Comparison of ENCODE assay signal across 8 cellular contexts in genomic region chr3:150385296-150386242, GRCh38. TPM values are rescaled to one million over a fixed set of nuclear protein-coding genes. Genes with fewer than 3 reads are reported as not detected.
DNase-seq lines count a peak whose midpoint lies in the region; ATAC-seq lines count a peak whose summit lies in the region.

No MANE protein-coding gene starts in this region.

- H3K27ac Mint-ChIP-seq in activated CD4-positive, alpha-beta memory T cell treated with anti-CD3 and anti-CD28 coated beads for 36 hours: peak overlapping the region; percentile 76
- no peak overlapping the region for H3K27ac Mint-ChIP-seq in activated CD4-positive, alpha-beta memory T cell treated with anti-CD3 and anti-CD28 coated beads, Interleukin-2, amount 10 ng/mL, durations not matched to agents 7 days and 5 days
- H3K27ac Mint-ChIP-seq in stimulated activated naive CD8-positive, alpha-beta T cell treated with anti-CD3 and anti-CD28 coated beads, Interleukin-15, amount 100 ng/mL, for 72 hours: peak overlapping the region; percentile 94 to 96

- DNase-seq in activated CD4-positive, alpha-beta memory T cell treated with anti-CD3 and anti-CD28 coated beads for 36 hours: peak; percentile 30
- DNase-seq in activated CD4-positive, alpha-beta memory T cell treated with anti-CD3 and anti-CD28 coated beads, Interleukin-2, amount 10 ng/mL, durations not matched to agents 7 days and 5 days: no peak
- peak in 2 of 3 experiments; percentile 16 to 26 for DNase-seq in activated CD8-positive, alpha-beta memory T cell treated with anti-CD3 and anti-CD28 coated beads for 48 hours (ENCODE audit: low read depth in 2 of 3, low spot score in 2 of 3)
- peak; percentile 37 to 59 for DNase-seq in stimulated activated naive CD8-positive, alpha-beta T cell treated with anti-CD3 and anti-CD28 coated beads, Interleukin-15, amount 100 ng/mL, for 72 hours
- no peak for DNase-seq in medulla oblongata (ENCODE audit: extremely low spot score)
- no peak for DNase-seq in iPS-NIHi7 (ENCODE audit: extremely low spot score)
- no peak for DNase-seq in GM03348 (ENCODE audit: low spot score)

- H3K4me1 Mint-ChIP-seq in activated CD4-positive, alpha-beta memory T cell treated with anti-CD3 and anti-CD28 coated beads for 36 hours (ENCODE audit: low read depth): peaks cover 24% of the 10 kb centered on the region
- peaks cover 25% of the 10 kb centered on the region for H3K4me1 Mint-ChIP-seq in activated CD4-positive, alpha-beta memory T cell treated with anti-CD3 and anti-CD28 coated beads, Interleukin-2, amount 10 ng/mL, durations not matched to agents 7 days and 5 days
- peaks cover 52% of the 10 kb centered on the region for H3K4me1 Mint-ChIP-seq in stimulated activated naive CD8-positive, alpha-beta T cell treated with anti-CD3 and anti-CD28 coated beads, Interleukin-15, amount 100 ng/mL, for 72 hours

- no peaks in the 10 kb centered on the region for H3K36me3 Mint-ChIP-seq in activated CD4-positive, alpha-beta memory T cell treated with anti-CD3 and anti-CD28 coated beads for 36 hours
- no peaks in the 10 kb centered on the region for H3K36me3 Mint-ChIP-seq in activated CD4-positive, alpha-beta memory T cell treated with anti-CD3 and anti-CD28 coated beads, Interleukin-2, amount 10 ng/mL, durations not matched to agents 7 days and 5 days (ENCODE audit: low read depth)

- CTCF ChIA-PET in activated CD4-positive, alpha-beta memory T cell treated with anti-CD3 and anti-CD28 coated beads for 36 hours (lab: Charles Lee): interaction anchor here (0.8 to 1.6 kb wide), 8 partner anchors 11 to 309 kb away, joined by 3 to 10 read pairs (median 4); no protein-coding TSS in a partner anchor
- CTCF ChIA-PET in activated CD4-positive, alpha-beta memory T cell treated with anti-CD3 and anti-CD28 coated beads, Interleukin-2, amount 10 ng/mL, durations not matched to agents 7 days and 5 days (lab: Charles Lee): interaction anchor here (1.0 to 1.5 kb wide), 4 partner anchors 10 to 105 kb away, joined by 3 to 6 read pairs (median 4); no protein-coding TSS in a partner anchor

- no peaks in the 10 kb centered on the region for H3K27me3 Mint-ChIP-seq in activated CD4-positive, alpha-beta memory T cell treated with anti-CD3 and anti-CD28 coated beads for 36 hours
- peaks cover 1% of the 10 kb centered on the region for H3K27me3 Mint-ChIP-seq in activated CD4-positive, alpha-beta memory T cell treated with anti-CD3 and anti-CD28 coated beads, Interleukin-2, amount 10 ng/mL, durations not matched to agents 7 days and 5 days
- H3K27me3 Mint-ChIP-seq in stimulated activated naive CD8-positive, alpha-beta T cell treated with anti-CD3 and anti-CD28 coated beads, Interleukin-15, amount 100 ng/mL, for 72 hours: no peaks in the 10 kb centered on the region

- peak overlapping the region; percentile 0 for H3K4me3 Mint-ChIP-seq in activated CD4-positive, alpha-beta memory T cell treated with anti-CD3 and anti-CD28 coated beads for 36 hours
- no peak overlapping the region for H3K4me3 Mint-ChIP-seq in activated CD4-positive, alpha-beta memory T cell treated with anti-CD3 and anti-CD28 coated beads, Interleukin-2, amount 10 ng/mL, durations not matched to agents 7 days and 5 days
- peak overlapping the region; percentile 80 to 82 for H3K4me3 Mint-ChIP-seq in stimulated activated naive CD8-positive, alpha-beta T cell treated with anti-CD3 and anti-CD28 coated beads, Interleukin-15, amount 100 ng/mL, for 72 hours

- H3K9me3 Mint-ChIP-seq in activated CD4-positive, alpha-beta memory T cell treated with anti-CD3 and anti-CD28 coated beads for 36 hours: no peaks in the 10 kb centered on the region
- no peaks in the 10 kb centered on the region for H3K9me3 Mint-ChIP-seq in activated CD4-positive, alpha-beta memory T cell treated with anti-CD3 and anti-CD28 coated beads, Interleukin-2, amount 10 ng/mL, durations not matched to agents 7 days and 5 days
- no peaks in the 10 kb centered on the region for H3K9me3 Mint-ChIP-seq in stimulated activated naive CD8-positive, alpha-beta T cell treated with anti-CD3 and anti-CD28 coated beads, Interleukin-15, amount 100 ng/mL, for 72 hours

- intact Hi-C loops in activated CD4-positive, alpha-beta memory T cell treated with anti-CD3 and anti-CD28 coated beads for 36 hours (cut with micrococcal nuclease): loop anchor here (1.0 kb wide), 1 partner anchor 23 kb away; the partner anchor contains the start of gene TSC22D2

- ATAC-seq in HG02973 (IDR thresholded peaks at IDR 0.05; ENCODE audit: unreplicated experiment): peak; percentile 43
- ATAC-seq in stimulated activated naive CD8-positive, alpha-beta T cell treated with anti-CD3 and anti-CD28 coated beads, Interleukin-15, amount 100 ng/mL, for 72 hours: peak; percentile 78

- POLR2A ChIA-PET in activated CD4-positive, alpha-beta memory T cell treated with anti-CD3 and anti-CD28 coated beads for 36 hours (lab: Charles Lee): interaction anchor here (1.6 kb wide), 1 partner anchor 23 kb away, joined by 10 read pairs; the partner anchor contains the start of gene TSC22D2
- POLR2A ChIA-PET in activated CD4-positive, alpha-beta memory T cell treated with anti-CD3 and anti-CD28 coated beads, Interleukin-2, amount 10 ng/mL, durations not matched to agents 7 days and 5 days (lab: Charles Lee): interaction anchor here (1.1 to 1.6 kb wide), 2 partner anchors 23 to 25 kb away, joined by 4 to 14 read pairs; partner anchors contain the start of gene TSC22D2

RNA-seq across cellular contexts. Expression of gene TSC22D2, which starts 22.5 kb away (rescaled TPM):
- total RNA-seq in activated CD4-positive, alpha-beta memory T cell treated with anti-CD3 and anti-CD28 coated beads for 36 hours: 10 to 100 TPM; 12.3 to 13.7 TPM
- 10 to 100 TPM; 13.9 to 15.0 TPM for total RNA-seq in activated CD4-positive, alpha-beta memory T cell treated with anti-CD3 and anti-CD28 coated beads, Interleukin-2, amount 10 ng/mL, durations not matched to agents 7 days and 5 days

Comparison
In these comparisons a context has a peak if more than half of its experiments do, and no peak if none do; other contexts are left out.
1. DNase-seq: peak in activated CD4-positive, alpha-beta memory T cell treated with anti-CD3 and anti-CD28 coated beads for 36 hours (single experiment), activated CD8-positive, alpha-beta memory T cell treated with anti-CD3 and anti-CD28 coated beads for 48 hours (2 of 3) and stimulated activated naive CD8-positive, alpha-beta T cell treated with anti-CD3 and anti-CD28 coated beads, Interleukin-15, amount 100 ng/mL, for 72 hours (2 of 2); none in activated CD4-positive, alpha-beta memory T cell treated with anti-CD3 and anti-CD28 coated beads, Interleukin-2, amount 10 ng/mL, durations not matched to agents 7 days and 5 days (single experiment), medulla oblongata (single experiment), iPS-NIHi7 (single experiment) and GM03348 (single experiment).